8 cellular contexts compared by ENCODE assay signal in the genomic region with DNA sequence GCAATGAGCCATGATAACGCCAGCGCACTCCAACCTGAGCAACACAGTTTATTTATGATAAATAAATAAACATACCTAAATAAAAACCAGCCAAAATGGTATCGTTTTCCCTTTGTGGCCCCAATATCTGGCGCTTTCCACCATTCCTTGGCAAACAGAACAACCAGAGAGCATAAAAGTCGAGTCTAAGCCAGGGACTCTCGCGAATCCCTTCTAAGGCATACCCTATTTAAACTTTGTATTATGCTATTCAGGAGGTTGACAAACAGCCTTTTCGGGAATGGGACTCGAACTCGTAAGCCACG. TPM values are rescaled to one million over a fixed set of nuclear protein-coding genes. Genes with fewer than 3 reads are reported as not detected.
DNase-seq lines count a peak whose midpoint lies in the region; ATAC-seq and TF ChIP-seq lines count a peak whose summit lies in the region.

No MANE protein-coding gene starts in this region.

- H3K4me3 Mint-ChIP-seq in WTC11 (peak overlapping the region; percentile 99), glutamatergic neuron (ENCODE audit: unreplicated experiment) (peak overlapping the region; percentile 98)

- H3K27me3 Mint-ChIP-seq in WTC11 (ENCODE audit: low read depth) (no peaks in the 10 kb centered on the region), glutamatergic neuron (ENCODE audit: unreplicated experiment) (peaks cover 14% of the 10 kb centered on the region)

- TF ChIP-seq CTCF in WTC11 (IDR thresholded peaks at IDR 0.05) (no peak), glutamatergic neuron (IDR thresholded peaks at IDR 0.05; ENCODE audit: partially characterized antibody, unreplicated experiment) (no peak)

- H3K27ac Mint-ChIP-seq in WTC11 (peak overlapping the region; percentile 94), glutamatergic neuron (ENCODE audit: unreplicated experiment) (peak overlapping the region; percentile 100)

- POLR2A ChIA-PET in WTC11 (lab: Charles Lee), result interaction anchor here (0.6 to 2.6 kb wide), 22 partner anchors 8 to 1355 kb away, joined by 3 to 34 read pairs (median 4); partner anchors contain the start of genes ETF1, HSPA9, IK and PAIP2

- H3K4me3 ChIP-seq in H7 (ENCODE audit: insufficient read depth, low read depth, low read length) (peak overlapping the region; percentile 28), skin epidermis (peak overlapping the region; percentile 71 to 97 (median 89))

- no peaks in the 10 kb centered on the region; the same call in none of the 2 replicates for H3K36me3 ChIP-seq in H7 (replicated peaks; ENCODE audit: control insufficient read depth, insufficient read depth, low read length)

- DNase-seq in H7, result no peak
- no peak for DNase-seq in WTC11 (ENCODE audit: low spot score)
- no peak for DNase-seq in glutamatergic neuron
- DNase-seq in NCI-H774 (lab: John Stamatoyannopoulos, UW), result no peak
- DNase-seq in amniotic stem cell (lab: John Stamatoyannopoulos, UW), result no peak
- no peak for DNase-seq in NCI-H1105 treated with DMSO at 0.1 percent for 48 hours (lab: John Stamatoyannopoulos, UW)

- H3K4me1 Mint-ChIP-seq in WTC11 (peaks cover 31% of the 10 kb centered on the region), glutamatergic neuron (ENCODE audit: low read depth, unreplicated experiment) (peaks cover 13% of the 10 kb centered on the region)

- H3K36me3 Mint-ChIP-seq in WTC11 (peaks cover 36% of the 10 kb centered on the region), glutamatergic neuron (ENCODE audit: unreplicated experiment) (no peaks in the 10 kb centered on the region)

- ATAC-seq in WTC11, result no peak
- no peak for ATAC-seq in HG03097 (IDR thresholded peaks at IDR 0.05; ENCODE audit: low FRiP score, unreplicated experiment)

- no peaks in the 10 kb centered on the region for H3K27me3 ChIP-seq in H7 (ENCODE audit: control insufficient read depth, insufficient read depth, low read length)

- CTCF ChIA-PET in WTC11 (lab: Charles Lee), result interaction anchor here (0.9 to 1.3 kb wide), 4 partner anchors 25 to 503 kb away, joined by 3 to 4 read pairs (median 4); partner anchors contain the start of gene PAIP2

- H3K27ac ChIP-seq in skin epidermis, result peak overlapping the region in 20 of 21 experiments; percentile 95 to 100 (median 98)

- H3K9me3 Mint-ChIP-seq in WTC11, result 0 out of 2 replicates have a peak, but pooled peaks cover 5% of the 10 kb centered on the region
- peaks cover 21% of the 10 kb centered on the region for H3K9me3 Mint-ChIP-seq in glutamatergic neuron (ENCODE audit: unreplicated experiment)

TF ChIP-seq in WTC11, 78 proteins besides CTCF, POLR2A, EP300 and RAD21 (continues in another document):
- TF ChIP-seq PREB (CRISPR knock-in tag; IDR thresholded peaks at IDR 0.05; ENCODE audit: borderline replicate concordance) (no peak), TP53 (CRISPR knock-in tag; IDR thresholded peaks at IDR 0.05) (no peak), FOXJ3 (CRISPR knock-in tag; IDR thresholded peaks at IDR 0.05; ENCODE audit: borderline replicate concordance) (no peak), ZNF263 (CRISPR knock-in tag; IDR thresholded peaks at IDR 0.05; ENCODE audit: low read depth) (no peak), OVOL2 (CRISPR knock-in tag; IDR thresholded peaks at IDR 0.05; ENCODE audit: borderline replicate concordance) (no peak), GTF2I (CRISPR knock-in tag; conservative IDR thresholded peaks at IDR 0.05) (no peak), PRRX2 (CRISPR knock-in tag; IDR thresholded peaks at IDR 0.05) (no peak), ZSCAN18 (CRISPR knock-in tag; IDR thresholded peaks at IDR 0.05) (no peak), ETV6 (CRISPR knock-in tag; IDR thresholded peaks at IDR 0.05) (no peak), NFE2L1 (CRISPR knock-in tag; IDR thresholded peaks at IDR 0.05) (no peak), SMAD4 (CRISPR knock-in tag; IDR thresholded peaks at IDR 0.05) (no peak), ZNF671 (CRISPR knock-in tag; IDR thresholded peaks at IDR 0.05) (no peak), TCF7 (CRISPR knock-in tag; IDR thresholded peaks at IDR 0.05; ENCODE audit: low read depth) (no peak), NFYB (CRISPR knock-in tag; conservative IDR thresholded peaks at IDR 0.05; ENCODE audit: low read depth) (no peak)
- TF ChIP-seq, protein P1, sequence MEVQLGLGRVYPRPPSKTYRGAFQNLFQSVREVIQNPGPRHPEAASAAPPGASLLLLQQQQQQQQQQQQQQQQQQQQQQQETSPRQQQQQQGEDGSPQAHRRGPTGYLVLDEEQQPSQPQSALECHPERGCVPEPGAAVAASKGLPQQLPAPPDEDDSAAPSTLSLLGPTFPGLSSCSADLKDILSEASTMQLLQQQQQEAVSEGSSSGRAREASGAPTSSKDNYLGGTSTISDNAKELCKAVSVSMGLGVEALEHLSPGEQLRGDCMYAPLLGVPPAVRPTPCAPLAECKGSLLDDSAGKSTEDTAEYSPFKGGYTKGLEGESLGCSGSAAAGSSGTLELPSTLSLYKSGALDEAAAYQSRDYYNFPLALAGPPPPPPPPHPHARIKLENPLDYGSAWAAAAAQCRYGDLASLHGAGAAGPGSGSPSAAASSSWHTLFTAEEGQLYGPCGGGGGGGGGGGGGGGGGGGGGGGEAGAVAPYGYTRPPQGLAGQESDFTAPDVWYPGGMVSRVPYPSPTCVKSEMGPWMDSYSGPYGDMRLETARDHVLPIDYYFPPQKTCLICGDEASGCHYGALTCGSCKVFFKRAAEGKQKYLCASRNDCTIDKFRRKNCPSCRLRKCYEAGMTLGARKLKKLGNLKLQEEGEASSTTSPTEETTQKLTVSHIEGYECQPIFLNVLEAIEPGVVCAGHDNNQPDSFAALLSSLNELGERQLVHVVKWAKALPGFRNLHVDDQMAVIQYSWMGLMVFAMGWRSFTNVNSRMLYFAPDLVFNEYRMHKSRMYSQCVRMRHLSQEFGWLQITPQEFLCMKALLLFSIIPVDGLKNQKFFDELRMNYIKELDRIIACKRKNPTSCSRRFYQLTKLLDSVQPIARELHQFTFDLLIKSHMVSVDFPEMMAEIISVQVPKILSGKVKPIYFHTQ (CRISPR knock-in tag; IDR thresholded peaks at IDR 0.05), result no peak
- TF ChIP-seq, protein P2, sequence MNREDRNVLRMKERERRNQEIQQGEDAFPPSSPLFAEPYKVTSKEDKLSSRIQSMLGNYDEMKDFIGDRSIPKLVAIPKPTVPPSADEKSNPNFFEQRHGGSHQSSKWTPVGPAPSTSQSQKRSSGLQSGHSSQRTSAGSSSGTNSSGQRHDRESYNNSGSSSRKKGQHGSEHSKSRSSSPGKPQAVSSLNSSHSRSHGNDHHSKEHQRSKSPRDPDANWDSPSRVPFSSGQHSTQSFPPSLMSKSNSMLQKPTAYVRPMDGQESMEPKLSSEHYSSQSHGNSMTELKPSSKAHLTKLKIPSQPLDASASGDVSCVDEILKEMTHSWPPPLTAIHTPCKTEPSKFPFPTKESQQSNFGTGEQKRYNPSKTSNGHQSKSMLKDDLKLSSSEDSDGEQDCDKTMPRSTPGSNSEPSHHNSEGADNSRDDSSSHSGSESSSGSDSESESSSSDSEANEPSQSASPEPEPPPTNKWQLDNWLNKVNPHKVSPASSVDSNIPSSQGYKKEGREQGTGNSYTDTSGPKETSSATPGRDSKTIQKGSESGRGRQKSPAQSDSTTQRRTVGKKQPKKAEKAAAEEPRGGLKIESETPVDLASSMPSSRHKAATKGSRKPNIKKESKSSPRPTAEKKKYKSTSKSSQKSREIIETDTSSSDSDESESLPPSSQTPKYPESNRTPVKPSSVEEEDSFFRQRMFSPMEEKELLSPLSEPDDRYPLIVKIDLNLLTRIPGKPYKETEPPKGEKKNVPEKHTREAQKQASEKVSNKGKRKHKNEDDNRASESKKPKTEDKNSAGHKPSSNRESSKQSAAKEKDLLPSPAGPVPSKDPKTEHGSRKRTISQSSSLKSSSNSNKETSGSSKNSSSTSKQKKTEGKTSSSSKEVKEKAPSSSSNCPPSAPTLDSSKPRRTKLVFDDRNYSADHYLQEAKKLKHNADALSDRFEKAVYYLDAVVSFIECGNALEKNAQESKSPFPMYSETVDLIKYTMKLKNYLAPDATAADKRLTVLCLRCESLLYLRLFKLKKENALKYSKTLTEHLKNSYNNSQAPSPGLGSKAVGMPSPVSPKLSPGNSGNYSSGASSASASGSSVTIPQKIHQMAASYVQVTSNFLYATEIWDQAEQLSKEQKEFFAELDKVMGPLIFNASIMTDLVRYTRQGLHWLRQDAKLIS (CRISPR knock-in tag; IDR thresholded peaks at IDR 0.05; ENCODE audit: borderline replicate concordance), result no peak

RNA-seq across cellular contexts. Expression of gene MATR3, which starts 0.4 kb away (rescaled TPM):
- total RNA-seq in H7 (2014; rRNA removed; shearing (Covaris generic)), result 228 and 239 TPM in 2 replicates
- 228 to 290 TPM (median 233 TPM) in 3 replicates for total RNA-seq in WTC11 (2021)
- 372 TPM for total RNA-seq in glutamatergic neuron (ENCODE audit: unreplicated experiment)

RNA-seq across cellular contexts. Expression of gene PAIP2, which starts 48.5 kb away (rescaled TPM):
- 50.9 and 57.0 TPM in 2 replicates for total RNA-seq in H7 (2014; rRNA removed; shearing (Covaris generic))
- total RNA-seq in WTC11 (2021), result 122 to 126 TPM (median 126 TPM) in 3 replicates
- 128 TPM for total RNA-seq in glutamatergic neuron (ENCODE audit: unreplicated experiment)
